In the genomic region with DNA sequence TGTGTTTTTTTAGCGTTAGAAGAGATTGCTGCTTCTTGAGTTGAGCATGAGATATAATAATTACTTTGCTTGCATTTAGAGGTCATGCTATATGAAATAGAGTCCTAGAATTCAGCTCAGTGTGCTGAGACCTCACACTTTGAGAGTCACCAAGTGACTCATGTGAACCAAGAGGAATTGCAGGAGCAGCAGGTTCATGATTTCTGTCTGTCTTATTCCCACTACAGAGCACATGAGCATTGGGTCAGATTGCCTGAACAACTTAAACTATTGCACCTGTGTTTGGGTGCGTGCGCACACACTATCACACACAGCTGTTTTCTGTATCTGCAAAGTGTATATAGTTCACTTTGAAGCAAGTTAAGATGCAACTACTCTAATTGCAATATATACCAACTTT, we compare ENCODE assay signal across 17 cellular contexts.
DNase-seq lines count a peak whose midpoint lies in the region; ATAC-seq, FAIRE-seq and TF ChIP-seq lines count a peak whose summit lies in the region.
"Had no signal": no experiment of that assay in that cellular context is flagged by ENCODE, and none has a peak within 500 bp of the region (broad histone marks: within the 10 kb centered on the region; RNA-seq: fewer than 3 reads in every experiment).

No MANE protein-coding gene starts in this region.

- WGBS in pancreas, 2 donors, result 48 to 51% methylated on average over 3 of the region's 3 CpGs

- no peaks in the 10 kb centered on the region for H3K79me2 ChIP-seq in PC-3 (ENCODE audit: low read length)

- H3K4me3 ChIP-seq in epithelial cell of esophagus (ENCODE audit: low read length), result no peak overlapping the region
- no peak overlapping the region for H3K4me3 ChIP-seq in left lung
- no peak overlapping the region for H3K4me3 ChIP-seq in pancreas
- no peak overlapping the region for H3K4me3 ChIP-seq in PC-3 (ENCODE audit: low read length)

- POLR2A ChIA-PET in PC-3 (lab: Charles Lee; ENCODE audit: unreplicated experiment), result no interaction called here

- H3K36me3 ChIP-seq in left lung (no peaks in the 10 kb centered on the region), pancreas (no peaks in the 10 kb centered on the region), PC-3 (ENCODE audit: low read depth, low read length) (no peaks in the 10 kb centered on the region)

- CTCF ChIA-PET in PC-3 (lab: Charles Lee), result no interaction called here

- H3F3A ChIP-seq in PC-3 (ENCODE audit: low read length, unreplicated experiment), result no peaks in the 10 kb centered on the region

- H3K27me3 ChIP-seq in left lung (no peaks in the 10 kb centered on the region), pancreas (no peaks in the 10 kb centered on the region), PC-3 (ENCODE audit: low read length) (no peaks in the 10 kb centered on the region)

- DNase-seq in LHCN-M2 (ENCODE audit: low read depth), result peak; percentile 13
- peak; percentile 56 for DNase-seq in epithelial cell of esophagus (ENCODE audit: low read depth)
- no peak for DNase-seq in left lung
- DNase-seq in pancreas, result no peak
- no peak for DNase-seq in PC-3
- DNase-seq: C1 segment of cervical spinal cord; Calu3; CD4-positive, alpha-beta T cell; DMS 273 treated with DMSO at 0.1 percent for 48 hours; GOT3; H9 had no signal

- TF ChIP-seq CTCF in epithelial cell of esophagus (IDR thresholded peaks at IDR 0.05; ENCODE audit: insufficient read depth, low read depth, low read length, missing control alignments) (no peak), left lung (IDR thresholded peaks at IDR 0.05) (no peak), pancreas (IDR thresholded peaks at IDR 0.05) (no peak), PC-3 (conservative IDR thresholded peaks at IDR 0.05; ENCODE audit: low read depth, low read length) (no peak)

- H3K9ac ChIP-seq in PC-3 (ENCODE audit: low read length), result no peak overlapping the region

- H4K20me1 ChIP-seq in PC-3 (ENCODE audit: low read length), result no peaks in the 10 kb centered on the region

- no TSS peak for BruUV-seq in PC-3 (replicated peaks; lab: Mats Ljungman, UMichigan)

- H3K4me1 ChIP-seq in left lung (peaks cover 0 to 46% of the 10 kb centered on the region in 2 donors), pancreas (peaks cover 13 to 33% (median 14%) of the 10 kb centered on the region in 3 donors), PC-3 (ENCODE audit: insufficient read depth, low read length) (no peaks in the 10 kb centered on the region)

- H2AFZ ChIP-seq in PC-3 (ENCODE audit: low read length), result no peak overlapping the region

- H3K27ac ChIP-seq in left lung (no peak overlapping the region), pancreas (no peak overlapping the region), PC-3 (ENCODE audit: low read length) (no peak overlapping the region)

- no peaks in the 10 kb centered on the region for H3K9me3 ChIP-seq in left lung
- no peaks in the 10 kb centered on the region for H3K9me3 ChIP-seq in pancreas
- no peaks in the 10 kb centered on the region for H3K9me3 ChIP-seq in PC-3 (ENCODE audit: low read length)

- ATAC-seq in left lung (peak; percentile 34), pancreas (peak; percentile 16 to 50 (median 24)), HG02840 (IDR thresholded peaks at IDR 0.05; ENCODE audit: low FRiP score, unreplicated experiment) (no peak), HG02588 (IDR thresholded peaks at IDR 0.05; ENCODE audit: unreplicated experiment) (no peak), PC-3 (no peak), GM21825 (IDR thresholded peaks at IDR 0.05; ENCODE audit: unreplicated experiment) (no peak)
- ATAC-seq: HepG2 had no signal

- intact Hi-C loops in left lung (cut with DNase I) (no loop called here), pancreas (cut with DNase I) (no loop called here), PC-3 (cut with micrococcal nuclease) (no loop called here)

- H3K9me2 ChIP-seq in PC-3 (replicated peaks; ENCODE audit: low read length), result no peaks in the 10 kb centered on the region

- no peak for FAIRE-seq in pancreas (lab: Jason Lieb, UNC)
- FAIRE-seq: A204.1, HepG2, HTR-8/SVneo had no signal

- H3K4me2 ChIP-seq in PC-3 (ENCODE audit: low read length), result no peak overlapping the region

Comparison
In these comparisons a context has a peak if more than half of its experiments do, and no peak if none do; other contexts are left out.
1. DNase-seq: peak in LHCN-M2 (single experiment) and epithelial cell of esophagus (single experiment); none in left lung (0 of 2), pancreas (0 of 6) and PC-3 (single experiment).
2. ATAC-seq: peak in left lung (single experiment) and pancreas (4 of 4); none in HG02840 (single experiment), HG02588 (single experiment), PC-3 (single experiment) and GM21825 (single experiment).